In genomic region chr11:71238941-71239340, GRCh38 we compare ENCODE assay signal across 26 cellular contexts. TPM values are rescaled to one million over a fixed set of nuclear protein-coding genes. Genes with fewer than 3 reads are reported as not detected.
"Had no signal": no experiment of that assay in that cellular context is flagged by ENCODE, and none has a peak within 500 bp of the region (broad histone marks: within the 10 kb centered on the region; RNA-seq: fewer than 3 reads in every experiment).

No MANE protein-coding gene starts in this region.

- H3K4me3 Mint-ChIP-seq: naive thymus-derived CD8-positive, alpha-beta T cell; nephron progenitor cell; stimulated activated naive CD8-positive, alpha-beta T cell treated with anti-CD3 and anti-CD28 coated beads, Interleukin-15, amount 100 ng/mL, for 72 hours had no signal

- DNase-seq: central memory CD4-positive, alpha-beta T cell; dermis blood vessel endothelial cell; effector memory CD4-positive, alpha-beta T cell; erythroblast; esophagus squamous epithelium; foreskin melanocyte; glutamatergic neuron; heart right ventricle; hypothalamus; kidney; left lung; mesenchymal stem cell; midbrain; naive thymus-derived CD8-positive, alpha-beta T cell; nephron progenitor cell; nucleus accumbens; psoas muscle; right cardiac atrium; small intestine; stimulated activated CD4-positive, alpha-beta T cell treated with anti-CD3 and anti-CD28 coated beads, Interleukin-12 subunit alpha, Interleukin-12 subunit beta, amount 100 ng/mL, for 4 hours; stimulated activated CD4-positive, alpha-beta T cell treated with anti-CD3 and anti-CD28 coated beads, Interleukin-1b, Interleukin-23, amount 100 ng/mL, for 48 hours; stimulated activated CD4-positive, alpha-beta T cell treated with anti-CD3 and anti-CD28 coated beads, Interleukin-4, amount 100 ng/mL, for 1 hour; stimulated activated CD8-positive, alpha-beta memory T cell treated with anti-CD3 and anti-CD28 coated beads, Interleukin-4, amount 100 ng/mL, for 48 hours; stimulated activated naive CD4-positive, alpha-beta T cell; stimulated activated naive CD8-positive, alpha-beta T cell treated with anti-CD3 and anti-CD28 coated beads, Interleukin-15, amount 100 ng/mL, for 72 hours; thyroid gland had no signal

- H3K27ac Mint-ChIP-seq: naive thymus-derived CD8-positive, alpha-beta T cell; nephron progenitor cell had no signal

- H3K9me3 Mint-ChIP-seq: naive thymus-derived CD8-positive, alpha-beta T cell; nephron progenitor cell; stimulated activated naive CD8-positive, alpha-beta T cell treated with anti-CD3 and anti-CD28 coated beads, Interleukin-15, amount 100 ng/mL, for 72 hours had no signal

- ATAC-seq: heart right ventricle; left lung; naive thymus-derived CD8-positive, alpha-beta T cell; psoas muscle; right cardiac atrium; stimulated activated naive CD8-positive, alpha-beta T cell treated with anti-CD3 and anti-CD28 coated beads, Interleukin-15, amount 100 ng/mL, for 72 hours had no signal

- H3K4me1 Mint-ChIP-seq: naive thymus-derived CD8-positive, alpha-beta T cell had no signal

- H3K36me3 Mint-ChIP-seq: naive thymus-derived CD8-positive, alpha-beta T cell had no signal

RNA-seq across cellular contexts. Expression of gene SHANK2, which starts 13.4 kb away (rescaled TPM):
- total RNA-seq: naive thymus-derived CD8-positive, alpha-beta T cell had no signal
